10 cellular contexts compared by ENCODE assay signal in the genomic region with DNA sequence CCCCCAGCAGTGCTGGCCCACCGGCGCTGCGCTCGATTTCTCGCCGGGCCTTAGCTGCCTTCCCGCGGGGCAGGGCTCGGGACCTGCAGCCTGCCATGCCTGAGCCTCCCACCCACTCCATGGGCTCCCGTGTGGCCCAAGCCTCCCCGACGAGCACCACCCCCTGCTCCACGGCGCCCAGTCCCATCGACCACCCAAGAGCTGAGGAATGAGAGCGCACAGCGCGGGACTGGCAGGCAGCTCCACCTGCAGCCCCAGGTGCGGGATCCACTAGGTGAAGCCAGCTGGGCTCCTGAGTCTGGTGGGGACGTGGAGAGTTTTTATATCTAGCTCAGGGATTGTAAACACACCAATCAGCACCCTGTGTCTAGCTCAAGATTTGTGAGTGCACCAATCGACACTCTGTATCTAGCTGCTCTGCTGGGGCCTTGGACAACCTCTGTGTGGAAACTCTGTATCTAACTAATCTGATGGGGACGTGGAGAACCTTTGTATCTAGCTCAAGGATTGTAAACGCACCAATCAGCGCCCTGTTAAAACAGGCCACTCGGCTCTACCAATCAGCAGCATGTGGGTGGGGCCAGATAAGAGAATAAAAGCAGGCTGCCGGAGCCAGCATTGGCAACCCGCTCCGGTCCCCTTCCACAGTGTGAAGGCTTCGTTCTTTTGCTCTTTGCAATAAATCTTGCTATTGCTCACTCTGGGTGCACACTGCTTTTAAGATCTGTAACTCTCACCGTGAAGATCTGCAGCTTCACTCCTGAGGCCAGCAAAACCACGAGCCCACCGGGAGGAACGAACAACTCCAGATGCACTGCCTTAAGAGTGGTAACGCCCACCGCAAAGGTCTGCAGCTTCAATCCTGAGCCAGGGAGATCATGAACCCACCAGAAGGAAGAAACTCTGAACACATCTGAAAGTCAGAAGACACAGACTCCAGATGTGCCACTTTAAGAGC. TPM values are rescaled to one million over a fixed set of nuclear protein-coding genes. Genes with fewer than 3 reads are reported as not detected.
DNase-seq lines count a peak whose midpoint lies in the region; ATAC-seq, FAIRE-seq and TF ChIP-seq lines count a peak whose summit lies in the region.
"Not testable (repeated sequence)": the region's sequence is repeated elsewhere in the genome, so short reads cannot be mapped to it uniquely, and the experiment has no call there.
"Had no signal": no experiment of that assay in that cellular context is flagged by ENCODE, and none has a peak within 500 bp of the region (broad histone marks: within the 10 kb centered on the region; RNA-seq: fewer than 3 reads in every experiment).

No MANE protein-coding gene starts in this region.

- TF ChIP-seq POLR2A in NB4 (IDR thresholded peaks at IDR 0.05; ENCODE audit: extremely low read depth, insufficient read length); HepG2 (IDR thresholded peaks at IDR 0.05; ENCODE audit: insufficient read depth in 1 of 2, low read depth in 2 of 2, low read length in 2 of 2); testis (IDR thresholded peaks at IDR 0.05): not testable (repeated sequence)
- peak; percentile 77 for TF ChIP-seq POLR2A in K562 (conservative IDR thresholded peaks at IDR 0.05)

- not testable (repeated sequence) for H3K27ac ChIP-seq in CD4-positive, alpha-beta T cell (ENCODE audit: low read depth, low read length); K562 (ENCODE audit: extremely low read depth, low read depth, low read length); HepG2 (ENCODE audit: extremely low read length, insufficient read depth, low read length); testis

- H3K36me3 Mint-ChIP-seq in CD4-positive, alpha-beta T cell (ENCODE audit: low read depth); nephron progenitor cell (ENCODE audit: low read depth): not testable (repeated sequence)
- peaks cover 21% of the 10 kb centered on the region for H3K36me3 Mint-ChIP-seq in activated CD4-positive, alpha-beta T cell treated with anti-CD3 and anti-CD28 coated beads, Interleukin-2, amount 10 ng/mL, durations not matched to agents 7 days and 5 days (ENCODE audit: low read depth)

- H3K9me3 Mint-ChIP-seq in CD4-positive, alpha-beta T cell: not testable (repeated sequence)
- peaks cover 15% of the 10 kb centered on the region for H3K9me3 Mint-ChIP-seq in activated CD4-positive, alpha-beta T cell treated with anti-CD3 and anti-CD28 coated beads, Interleukin-2, amount 10 ng/mL, durations not matched to agents 7 days and 5 days
- H3K9me3 Mint-ChIP-seq in nephron progenitor cell: peaks cover 13% of the 10 kb centered on the region

- ATAC-seq in CD4-positive, alpha-beta T cell (ENCODE audit: poor library complexity); K562; HepG2: not testable (repeated sequence)

- 42% methylated on average over 15 of the region's 35 CpGs for WGBS in K562 (ENCODE audit: insufficient coverage, low coverage, missing lambda C conversion rate)
- 49% methylated on average over 16 of the region's 35 CpGs for WGBS in HepG2 (ENCODE audit: low lambda C conversion rate)
- 55 to 77% methylated on average over 17 to 35 of the region's 35 CpGs for WGBS in testis, 2 donors

- H4K20me1 ChIP-seq in K562 (replicated peaks; ENCODE audit: control insufficient read depth, insufficient read depth, low read length); HepG2 (ENCODE audit: insufficient read depth, low read length): not testable (repeated sequence)

- H3K27me3 ChIP-seq in CD4-positive, alpha-beta T cell (ENCODE audit: control insufficient read depth, insufficient read depth, low read length); K562 (ENCODE audit: control insufficient read depth in 2 of 2, insufficient read depth in 2 of 2, low read length in 2 of 2); HepG2 (ENCODE audit: control insufficient read depth in 1 of 2, insufficient read depth in 2 of 2, low read length in 2 of 2); testis: not testable (repeated sequence)

- intact Hi-C loops in CD4-positive, alpha-beta T cell (cut with DNase I, micrococcal nuclease); K562 (cut with micrococcal nuclease); HepG2 (cut with micrococcal nuclease; ENCODE audit: unreplicated experiment); testis (cut with DNase I; ENCODE audit: low total_unique reads): not testable (repeated sequence)

- DNase-seq in CD4-positive, alpha-beta T cell; activated CD4-positive, alpha-beta T cell treated with anti-CD3 and anti-CD28 coated beads, Interleukin-2, amount 10 ng/mL, durations not matched to agents 7 days and 5 days; K562 (ENCODE audit: extremely low read depth in 1 of 4, low spot score in 3 of 4); HepG2 (ENCODE audit: low spot score); nephron progenitor cell: not testable (repeated sequence)
- DNase-seq in NB4 (ENCODE audit: low read depth) (peak; percentile 61), testis (peak; percentile 79)

- H3K4me3 ChIP-seq in NB4 (ENCODE audit: low read depth, low read length); K562; HepG2 (replicated peaks in 1 of 3; ENCODE audit: insufficient read depth in 1 of 3, low read depth in 2 of 3, low read length in 3 of 3); testis: not testable (repeated sequence)

- CTCF ChIA-PET in CD4-positive, alpha-beta T cell (lab: Charles Lee): interaction anchor here (1.7 kb wide), 1 partner anchor 11 kb away, joined by 4 read pairs; no protein-coding TSS in a partner anchor
- CTCF ChIA-PET in activated CD4-positive, alpha-beta T cell treated with anti-CD3 and anti-CD28 coated beads, Interleukin-2, amount 10 ng/mL, durations not matched to agents 7 days and 5 days (lab: Charles Lee); K562 (lab: Yijun Ruan, JAX; ENCODE audit: low intra/inter-chr PET ratio); HepG2 (lab: Yijun Ruan, JAX; ENCODE audit: low intra/inter-chr PET ratio, low total read pairs): not testable (repeated sequence)

- H3K4me1 Mint-ChIP-seq in CD4-positive, alpha-beta T cell (ENCODE audit: low read depth): peaks cover 48% of the 10 kb centered on the region
- H3K4me1 Mint-ChIP-seq in activated CD4-positive, alpha-beta T cell treated with anti-CD3 and anti-CD28 coated beads, Interleukin-2, amount 10 ng/mL, durations not matched to agents 7 days and 5 days: peaks cover 46% of the 10 kb centered on the region
- peaks cover 40% of the 10 kb centered on the region for H3K4me1 Mint-ChIP-seq in nephron progenitor cell

- H3K4me3 Mint-ChIP-seq in CD4-positive, alpha-beta T cell; activated CD4-positive, alpha-beta T cell treated with anti-CD3 and anti-CD28 coated beads, Interleukin-2, amount 10 ng/mL, durations not matched to agents 7 days and 5 days; nephron progenitor cell: not testable (repeated sequence)

- not testable (repeated sequence) for TF ChIP-seq RAD21 in K562 (CRISPR knock-in tag; conservative IDR thresholded peaks at IDR 0.05 in 1 of 2, IDR thresholded peaks at IDR 0.05 in 1 of 2); HepG2 (CRISPR knock-in tag; IDR thresholded peaks at IDR 0.05)

- not testable (repeated sequence) for H3K9ac ChIP-seq in K562 (ENCODE audit: insufficient read depth in 1 of 2, low read depth in 2 of 2, low read length in 2 of 2); HepG2 (ENCODE audit: insufficient read depth, low read depth, low read length)

- BruUV-seq in K562 (replicated peaks; lab: Mats Ljungman, UMichigan): TSS peak; percentile 100
- BruUV-seq in HepG2 (replicated peaks; lab: Mats Ljungman, UMichigan): not testable (repeated sequence)

- not testable (repeated sequence) for H3K36me3 ChIP-seq in K562 (ENCODE audit: control insufficient read depth, insufficient read depth, low read length); HepG2 (replicated peaks in 1 of 2; ENCODE audit: control insufficient read depth in 1 of 2, insufficient read depth in 2 of 2, low read length in 2 of 2); testis (ENCODE audit: low read depth, missing control alignments)

- not testable (repeated sequence) for H3K4me1 ChIP-seq in K562 (replicated peaks in 1 of 2; ENCODE audit: control insufficient read depth in 2 of 2, insufficient read depth in 2 of 2, low read length in 2 of 2); HepG2 (ENCODE audit: insufficient read depth, low read length); testis

- POLR2A ChIA-PET in CD4-positive, alpha-beta T cell (lab: Charles Lee): interaction anchor here (0.8 kb wide), 1 partner anchor 26 kb away, joined by 3 read pairs; no protein-coding TSS in a partner anchor
- POLR2A ChIA-PET in activated CD4-positive, alpha-beta T cell treated with anti-CD3 and anti-CD28 coated beads, Interleukin-2, amount 10 ng/mL, durations not matched to agents 7 days and 5 days (lab: Charles Lee); HepG2 (lab: Yijun Ruan, JAX): not testable (repeated sequence)
- POLR2A ChIA-PET in K562 (lab: Yijun Ruan, JAX): interaction anchor here (1.0 kb wide), 1 partner anchor 25 kb away, joined by 3 read pairs; no protein-coding TSS in a partner anchor

- not testable (repeated sequence) for H3K79me2 ChIP-seq in K562 (ENCODE audit: control insufficient read depth, insufficient read depth, low read length); HepG2 (ENCODE audit: insufficient read depth, low read length)

- in situ Hi-C loops in K562 (cut with MboI); HepG2 (cut with HindIII; ENCODE audit: extremely low pct_ligation_motif_present, low pct_unique_long_range_greater_than_20kb): not testable (repeated sequence)

- H3K4me2 ChIP-seq in K562 (ENCODE audit: insufficient read depth, low read length); HepG2 (ENCODE audit: low read depth, low read length): not testable (repeated sequence)

- 0 out of 2 replicates have a peak overlapping the region, but pooled peaks have one; percentile 32 for H2AFZ ChIP-seq in K562 (ENCODE audit: low read depth, low read length)
- not testable (repeated sequence) for H2AFZ ChIP-seq in HepG2 (ENCODE audit: low read length)

- not testable (repeated sequence) for FAIRE-seq in K562 (lab: Jason Lieb, UNC); HepG2 (lab: Jason Lieb, UNC)

- not testable (repeated sequence) for H3K9me3 ChIP-seq in CD4-positive, alpha-beta T cell (ENCODE audit: control insufficient read depth, low read length); K562 (replicated peaks; ENCODE audit: control insufficient read depth, insufficient read depth, low read depth, low read length); HepG2 (ENCODE audit: low read length); testis

- not testable (repeated sequence) for TF ChIP-seq EP300 in K562 (IDR thresholded peaks at IDR 0.05; ENCODE audit: low read length); HepG2 (IDR thresholded peaks at IDR 0.05; ENCODE audit: low read depth in 2 of 2, low read length in 2 of 2); HepG2 (CRISPR knock-in tag; IDR thresholded peaks at IDR 0.05; ENCODE audit: borderline replicate concordance)

- H3K27me3 Mint-ChIP-seq in CD4-positive, alpha-beta T cell; activated CD4-positive, alpha-beta T cell treated with anti-CD3 and anti-CD28 coated beads, Interleukin-2, amount 10 ng/mL, durations not matched to agents 7 days and 5 days; nephron progenitor cell (ENCODE audit: low read depth, poor library complexity): not testable (repeated sequence)

- not testable (repeated sequence) for TF ChIP-seq CTCF in CD4-positive, alpha-beta T cell (IDR thresholded peaks at IDR 0.05); NB4 (IDR thresholded peaks at IDR 0.05; ENCODE audit: low read depth, low read length); K562 (IDR thresholded peaks at IDR 0.05 in 2 of 3, conservative IDR thresholded peaks at IDR 0.05 in 1 of 3; ENCODE audit: insufficient read depth in 2 of 3, low read depth in 1 of 3, low read length in 3 of 3); HepG2 (CRISPR knock-in tag; IDR thresholded peaks at IDR 0.05); nephron progenitor cell (IDR thresholded peaks at IDR 0.05); testis (IDR thresholded peaks at IDR 0.05)

- not testable (repeated sequence) for H3K9me1 ChIP-seq in K562 (ENCODE audit: control insufficient read depth, insufficient read depth, low read length)

- peak overlapping the region; percentile 68 for H3K27ac Mint-ChIP-seq in CD4-positive, alpha-beta T cell
- peak overlapping the region; percentile 57 for H3K27ac Mint-ChIP-seq in activated CD4-positive, alpha-beta T cell treated with anti-CD3 and anti-CD28 coated beads, Interleukin-2, amount 10 ng/mL, durations not matched to agents 7 days and 5 days
- peak overlapping the region; percentile 97 for H3K27ac Mint-ChIP-seq in nephron progenitor cell

RNA-seq across cellular contexts. Expression of a gene that starts 18.2 kb away (rescaled TPM):
- total RNA-seq in CD4-positive, alpha-beta T cell: under 1 TPM in 1 of 2 experiments, not detected in 1; 0.20 TPM
- total RNA-seq in activated CD4-positive, alpha-beta T cell treated with anti-CD3 and anti-CD28 coated beads, Interleukin-2, amount 10 ng/mL, durations not matched to agents 7 days and 5 days: not detected
- total RNA-seq in K562 (2011; cell fraction: chromatin; rRNA removed; ENCODE audit: low replicate concordance): 0.02 TPM in 1 of 2 replicates, not detected in the other
- total RNA-seq in K562 (2011; cell fraction: nucleolus; rRNA removed): 0.33 TPM in 1 of 2 replicates, not detected in the other
- total RNA-seq in K562 (2011; cell fraction: nucleoplasm; rRNA removed): not detected in 2 replicates
- not detected in 2 replicates for total RNA-seq in K562 (2014; rRNA removed)
- not detected in 2 replicates for total RNA-seq in K562 (2014; rRNA removed; fragmentation: Illumina TruSeq; extraction: Trizol)
- total RNA-seq in K562 (2015; rRNA removed; fragmentation: Illumina TruSeq; extraction: Trizol): not detected in 2 replicates
- 0.40 and 0.53 TPM in 2 replicates for total RNA-seq in K562 (2021)
- not detected in 2 replicates for polyA plus RNA-seq in K562 (2011; rRNA removed)
- polyA plus RNA-seq in K562 (2011; cell fraction: cytosol; rRNA removed): 0.04 and 0.07 TPM in 2 replicates
- 0.01 TPM in 2 replicates for polyA plus RNA-seq in K562 (2011; cell fraction: nucleus; rRNA removed)
- polyA plus RNA-seq in K562 (2012): 0.01 TPM in 2 replicates
- not detected in 2 replicates for polyA plus RNA-seq in K562 (2014; fragmentation: Illumina TruSeq; extraction: Trizol)
- not detected for polyA plus RNA-seq in K562 (2014; fragmentation: Nextera tagmentation; extraction: Ambion mirVana)
- polyA plus RNA-seq in K562 (2014; rRNA removed): not detected in 2 replicates
- polyA minus RNA-seq in K562 (2011; rRNA and poly(A)+ RNA removed): not detected in 2 replicates
- polyA minus RNA-seq in K562 (2011; cell fraction: cytosol; rRNA and poly(A)+ RNA removed): not detected in 2 replicates
- polyA minus RNA-seq in K562 (2011; cell fraction: nucleus; rRNA and poly(A)+ RNA removed): not detected in 2 replicates
- total RNA-seq in HepG2 (2016; rRNA removed; fragmentation: Illumina TruSeq; extraction: Trizol): 0.20 and 0.22 TPM in 2 replicates
- not detected in 2 replicates for total RNA-seq in HepG2 (2016; cell fraction: cytosol; rRNA removed; fragmentation: Illumina TruSeq; extraction: Trizol; ENCODE audit: low read depth)
- total RNA-seq in HepG2 (2016; cell fraction: insoluble cytoplasmic fraction; rRNA removed; fragmentation: Illumina TruSeq; extraction: Trizol): 0.15 and 0.28 TPM in 2 replicates
- total RNA-seq in HepG2 (2016; cell fraction: membrane; rRNA removed; fragmentation: Illumina TruSeq; extraction: Trizol): 0.03 and 0.15 TPM in 2 replicates
- total RNA-seq in HepG2 (2016; cell fraction: nucleus; rRNA removed; fragmentation: Illumina TruSeq; extraction: Trizol): 0.12 and 0.19 TPM in 2 replicates
- polyA plus RNA-seq in HepG2 (2011; rRNA removed): 0.25 and 0.63 TPM in 2 replicates
- polyA plus RNA-seq in HepG2 (2011; cell fraction: cytosol; rRNA removed): 0.27 and 0.51 TPM in 2 replicates
- 0.79 and 2.1 TPM in 2 replicates for polyA plus RNA-seq in HepG2 (2011; cell fraction: nucleus; rRNA removed)
- 0.89 and 2.0 TPM in 2 replicates for polyA plus RNA-seq in HepG2 (2012)
- 0.08 TPM in 1 of 2 replicates, not detected in the other for polyA plus RNA-seq in HepG2 (2016; cell fraction: cytosol; fragmentation: Illumina TruSeq; extraction: Trizol; ENCODE audit: low read depth)
- polyA plus RNA-seq in HepG2 (2016; cell fraction: insoluble cytoplasmic fraction; fragmentation: Illumina TruSeq; extraction: Trizol; ENCODE audit: low read depth): 0.23 and 0.40 TPM in 2 replicates
- polyA plus RNA-seq in HepG2 (2016; cell fraction: membrane; fragmentation: Illumina TruSeq; extraction: Trizol; ENCODE audit: low read depth): not detected in 2 replicates
- polyA plus RNA-seq in HepG2 (2016; cell fraction: nucleus; fragmentation: Illumina TruSeq; extraction: Trizol; ENCODE audit: insufficient read depth, low read depth): 0.08 and 0.84 TPM in 2 replicates
- 0.21 and 3.2 TPM in 2 replicates for polyA minus RNA-seq in HepG2 (2011; rRNA and poly(A)+ RNA removed; ENCODE audit: low replicate concordance)
- 0.26 and 0.89 TPM in 2 replicates for polyA minus RNA-seq in HepG2 (2011; cell fraction: cytosol; rRNA and poly(A)+ RNA removed)
- polyA minus RNA-seq in HepG2 (2011; cell fraction: nucleus; rRNA and poly(A)+ RNA removed): 1.5 and 2.4 TPM in 2 replicates
- total RNA-seq in testis: 10 to 100 TPM; 83.7 to 86.2 TPM
- polyA plus RNA-seq in testis (ENCODE audit: insufficient read depth, low read depth, low replicate concordance): 68.3 TPM
- total RNA-seq: A673, Calu3 had no signal

RNA-seq across cellular contexts. Expression of a gene that starts 57.6 kb away (rescaled TPM):
- under 1 TPM; 0.36 to 0.66 TPM for total RNA-seq in CD4-positive, alpha-beta T cell
- total RNA-seq in activated CD4-positive, alpha-beta T cell treated with anti-CD3 and anti-CD28 coated beads, Interleukin-2, amount 10 ng/mL, durations not matched to agents 7 days and 5 days: 1 to 10 TPM; 5.4 to 5.7 TPM
- 1.1 and 6.1 TPM in 2 replicates for total RNA-seq in K562 (2011; cell fraction: chromatin; rRNA removed; ENCODE audit: low replicate concordance)
- 2.9 and 5.0 TPM in 2 replicates for total RNA-seq in K562 (2011; cell fraction: nucleolus; rRNA removed)
- total RNA-seq in K562 (2011; cell fraction: nucleoplasm; rRNA removed): 2.5 and 2.7 TPM in 2 replicates
- total RNA-seq in K562 (2014; rRNA removed): 0.41 and 0.45 TPM in 2 replicates
- 0.29 and 0.62 TPM in 2 replicates for total RNA-seq in K562 (2014; rRNA removed; fragmentation: Illumina TruSeq; extraction: Trizol)
- 0.41 and 0.43 TPM in 2 replicates for total RNA-seq in K562 (2015; rRNA removed; fragmentation: Illumina TruSeq; extraction: Trizol)
- total RNA-seq in K562 (2021): 1.2 and 2.0 TPM in 2 replicates
- polyA plus RNA-seq in K562 (2011; rRNA removed): 5.6 and 11.9 TPM in 2 replicates
- 5.8 and 12.8 TPM in 2 replicates for polyA plus RNA-seq in K562 (2011; cell fraction: cytosol; rRNA removed)
- 3.2 and 8.1 TPM in 2 replicates for polyA plus RNA-seq in K562 (2011; cell fraction: nucleus; rRNA removed)
- polyA plus RNA-seq in K562 (2012): 1.2 and 1.3 TPM in 2 replicates
- polyA plus RNA-seq in K562 (2014; fragmentation: Illumina TruSeq; extraction: Trizol): 0.42 and 0.65 TPM in 2 replicates
- under 1 TPM; 0.59 to 0.74 TPM for polyA plus RNA-seq in K562 (2014; fragmentation: Nextera tagmentation; extraction: Ambion mirVana)
- polyA plus RNA-seq in K562 (2014; rRNA removed): 0.49 and 1.2 TPM in 2 replicates
- polyA minus RNA-seq in K562 (2011; rRNA and poly(A)+ RNA removed): 6.0 and 10.7 TPM in 2 replicates
- 2.6 and 6.0 TPM in 2 replicates for polyA minus RNA-seq in K562 (2011; cell fraction: cytosol; rRNA and poly(A)+ RNA removed)
- 2.2 and 4.1 TPM in 2 replicates for polyA minus RNA-seq in K562 (2011; cell fraction: nucleus; rRNA and poly(A)+ RNA removed)
- 4.3 and 5.8 TPM in 2 replicates for total RNA-seq in HepG2 (2016; rRNA removed; fragmentation: Illumina TruSeq; extraction: Trizol)
- 1.3 and 2.0 TPM in 2 replicates for total RNA-seq in HepG2 (2016; cell fraction: cytosol; rRNA removed; fragmentation: Illumina TruSeq; extraction: Trizol; ENCODE audit: low read depth)
- total RNA-seq in HepG2 (2016; cell fraction: insoluble cytoplasmic fraction; rRNA removed; fragmentation: Illumina TruSeq; extraction: Trizol): 2.4 and 6.9 TPM in 2 replicates
- 2.1 and 2.4 TPM in 2 replicates for total RNA-seq in HepG2 (2016; cell fraction: membrane; rRNA removed; fragmentation: Illumina TruSeq; extraction: Trizol)
- total RNA-seq in HepG2 (2016; cell fraction: nucleus; rRNA removed; fragmentation: Illumina TruSeq; extraction: Trizol): 5.9 and 6.5 TPM in 2 replicates
- 38.3 and 40.1 TPM in 2 replicates for polyA plus RNA-seq in HepG2 (2011; rRNA removed)
- polyA plus RNA-seq in HepG2 (2011; cell fraction: cytosol; rRNA removed): 30.3 and 47.3 TPM in 2 replicates
- 15.2 and 20.2 TPM in 2 replicates for polyA plus RNA-seq in HepG2 (2011; cell fraction: nucleus; rRNA removed)
- 30.0 and 52.7 TPM in 2 replicates for polyA plus RNA-seq in HepG2 (2012)
- 1.4 and 1.8 TPM in 2 replicates for polyA plus RNA-seq in HepG2 (2016; cell fraction: cytosol; fragmentation: Illumina TruSeq; extraction: Trizol; ENCODE audit: low read depth)
- polyA plus RNA-seq in HepG2 (2016; cell fraction: insoluble cytoplasmic fraction; fragmentation: Illumina TruSeq; extraction: Trizol; ENCODE audit: low read depth): 5.2 and 5.4 TPM in 2 replicates
- 1.9 and 2.4 TPM in 2 replicates for polyA plus RNA-seq in HepG2 (2016; cell fraction: membrane; fragmentation: Illumina TruSeq; extraction: Trizol; ENCODE audit: low read depth)
- polyA plus RNA-seq in HepG2 (2016; cell fraction: nucleus; fragmentation: Illumina TruSeq; extraction: Trizol; ENCODE audit: insufficient read depth, low read depth): 10.1 and 12.9 TPM in 2 replicates
- 21.6 and 243 TPM in 2 replicates for polyA minus RNA-seq in HepG2 (2011; rRNA and poly(A)+ RNA removed; ENCODE audit: low replicate concordance)
- 12.1 and 13.6 TPM in 2 replicates for polyA minus RNA-seq in HepG2 (2011; cell fraction: cytosol; rRNA and poly(A)+ RNA removed)
- polyA minus RNA-seq in HepG2 (2011; cell fraction: nucleus; rRNA and poly(A)+ RNA removed): 8.9 and 10.4 TPM in 2 replicates
- 10 to 100 TPM; 31.2 to 53.1 TPM for total RNA-seq in testis
- 94.2 TPM for polyA plus RNA-seq in testis (ENCODE audit: insufficient read depth, low read depth, low replicate concordance)
- total RNA-seq: OCI-LY7 had no signal

Comparison
In these comparisons a context has a peak if more than half of its experiments do, and no peak if none do; other contexts are left out.
1. RNA of a gene that starts 18.2 kb away (total RNA-seq): 83.7 to 86.2 TPM in testis; 0.03 to 0.28 TPM in HepG2, 0.20 TPM in CD4-positive, alpha-beta T cell, not detected in activated CD4-positive, alpha-beta T cell treated with anti-CD3 and anti-CD28 coated beads, Interleukin-2, amount 10 ng/mL, durations not matched to agents 7 days and 5 days and 0.02 to 0.53 TPM in K562; every median in the first group is over 10 times any median in the second.
2. Peak in every context shown above with its lines, with median percentiles within 50 percentile points of each other: H3K27ac Mint-ChIP-seq.